In the genomic region with DNA sequence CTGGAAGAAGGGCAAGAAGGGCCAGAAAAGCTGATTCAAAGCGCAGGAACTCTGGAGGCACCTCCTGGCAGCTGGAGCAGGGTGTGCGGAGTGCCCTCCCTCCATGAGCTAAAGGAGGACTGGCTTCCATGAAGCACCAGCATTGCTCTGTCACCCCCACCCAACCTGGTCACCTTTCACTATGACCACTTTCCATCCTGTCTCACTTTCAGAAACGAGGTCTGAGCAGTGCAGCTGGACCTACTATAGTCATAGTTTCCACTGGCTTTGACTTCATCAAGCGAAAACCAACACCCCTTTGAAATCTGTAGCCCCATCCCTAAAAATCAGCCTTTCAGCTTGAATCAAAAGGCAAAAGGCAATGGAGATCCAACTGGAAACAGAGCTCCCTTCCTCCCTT, we compare ENCODE assay signal across 12 cellular contexts.
DNase-seq lines count a peak whose midpoint lies in the region; ATAC-seq and TF ChIP-seq lines count a peak whose summit lies in the region.
"Had no signal": no experiment of that assay in that cellular context is flagged by ENCODE, and none has a peak within 500 bp of the region (broad histone marks: within the 10 kb centered on the region; RNA-seq: fewer than 3 reads in every experiment).

No MANE protein-coding gene starts in this region.

- intact Hi-C loops in gastrocnemius medialis (cut with DNase I; ENCODE audit: low total_unique reads) = no loop called here

- H3K9me3 ChIP-seq in CD4-positive, CD25-positive, alpha-beta regulatory T cell (ENCODE audit: control insufficient read depth in 2 of 2, low read length in 2 of 2) = no peaks in the 10 kb centered on the region
- no peaks in the 10 kb centered on the region for H3K9me3 ChIP-seq in gastrocnemius medialis
- H3K9me3 ChIP-seq: BLaER1, left ventricle myocardium inferior, right lobe of liver had no signal

- H3K27ac ChIP-seq in CD4-positive, CD25-positive, alpha-beta regulatory T cell (ENCODE audit: insufficient read depth, low read length, poor library complexity, severe bottlenecking) = peak overlapping the region; percentile 24
- no peak overlapping the region for H3K27ac ChIP-seq in gastrocnemius medialis
- H3K27ac ChIP-seq: BLaER1, left ventricle myocardium inferior, right lobe of liver, WERI-Rb-1 had no signal

- no peaks in the 10 kb centered on the region for H3K27me3 Mint-ChIP-seq in CD4-positive, CD25-positive, alpha-beta regulatory T cell
- H3K27me3 Mint-ChIP-seq in naive thymus-derived CD8-positive, alpha-beta T cell = no peaks in the 10 kb centered on the region

- H3K9me3 Mint-ChIP-seq in CD4-positive, CD25-positive, alpha-beta regulatory T cell = no peaks in the 10 kb centered on the region
- H3K9me3 Mint-ChIP-seq in naive thymus-derived CD8-positive, alpha-beta T cell = no peaks in the 10 kb centered on the region

- POLR2A ChIA-PET in naive thymus-derived CD8-positive, alpha-beta T cell (lab: Charles Lee) = interaction anchor here (0.5 to 2.6 kb wide), 6 partner anchors 8 to 1521 kb away, joined by 3 to 10 read pairs (median 6); partner anchors contain the start of gene TOR1AIP2

- no peaks in the 10 kb centered on the region for H3K36me3 Mint-ChIP-seq in CD4-positive, CD25-positive, alpha-beta regulatory T cell
- no peaks in the 10 kb centered on the region for H3K36me3 Mint-ChIP-seq in naive thymus-derived CD8-positive, alpha-beta T cell

- no peaks in the 10 kb centered on the region for H3K27me3 ChIP-seq in CD4-positive, CD25-positive, alpha-beta regulatory T cell (ENCODE audit: control insufficient read depth, insufficient read depth, low read length)
- no peaks in the 10 kb centered on the region for H3K27me3 ChIP-seq in gastrocnemius medialis
- H3K27me3 ChIP-seq: BLaER1, right lobe of liver had no signal

- H3K36me3 ChIP-seq in CD4-positive, CD25-positive, alpha-beta regulatory T cell (ENCODE audit: control insufficient read depth, insufficient read depth, low read length) = no peaks in the 10 kb centered on the region
- H3K36me3 ChIP-seq in gastrocnemius medialis = no peaks in the 10 kb centered on the region
- H3K36me3 ChIP-seq: BLaER1, left ventricle myocardium inferior, right lobe of liver, WERI-Rb-1 had no signal

- no peak for ATAC-seq in CD4-positive, CD25-positive, alpha-beta regulatory T cell (ENCODE audit: low read depth in 2 of 2)
- ATAC-seq in GM18870 (IDR thresholded peaks at IDR 0.05; ENCODE audit: unreplicated experiment) (peak; percentile 91), HG02588 (IDR thresholded peaks at IDR 0.05; ENCODE audit: unreplicated experiment) (peak; percentile 78), HG03460 (IDR thresholded peaks at IDR 0.05; ENCODE audit: unreplicated experiment) (peak; percentile 90), gastrocnemius medialis (no peak)
- no peak for ATAC-seq in naive thymus-derived CD8-positive, alpha-beta T cell
- ATAC-seq: right lobe of liver had no signal

- peak in 1 of 3 donors; percentile 13 for DNase-seq in CD4-positive, CD25-positive, alpha-beta regulatory T cell
- no peak for DNase-seq in naive thymus-derived CD8-positive, alpha-beta T cell
- no peak for DNase-seq in NCI-H2029 (lab: John Stamatoyannopoulos, UW)
- no peak for DNase-seq in gastrocnemius medialis
- DNase-seq in NCI-H146 treated with DMSO at 0.1 percent for 48 hours (lab: John Stamatoyannopoulos, UW; ENCODE audit: unreplicated experiment) = no peak
- DNase-seq: left ventricle myocardium inferior, right lobe of liver, WERI-Rb-1 had no signal

- H3K4me3 ChIP-seq in CD4-positive, CD25-positive, alpha-beta regulatory T cell (ENCODE audit: low read depth, low read length) = peak overlapping the region; percentile 2
- H3K4me3 ChIP-seq in gastrocnemius medialis = no peak overlapping the region
- H3K4me3 ChIP-seq: BLaER1, left ventricle myocardium inferior, right lobe of liver had no signal

- in situ Hi-C loops in gastrocnemius medialis (cut with MboI; ENCODE audit: low sequenced_read_pairs in 4 of 4) = no loop called here

- H3K4me1 ChIP-seq in CD4-positive, CD25-positive, alpha-beta regulatory T cell (ENCODE audit: control insufficient read depth, insufficient read depth, low read length, poor library complexity, severe bottlenecking) = peaks cover 54% of the 10 kb centered on the region
- H3K4me1 ChIP-seq in gastrocnemius medialis = no peaks in the 10 kb centered on the region
- H3K4me1 ChIP-seq: left ventricle myocardium inferior, right lobe of liver had no signal

- H3K27ac Mint-ChIP-seq in CD4-positive, CD25-positive, alpha-beta regulatory T cell = peak overlapping the region in 2 of 3 donors; percentile 21 to 92
- peak overlapping the region in 3 of 10 donors; percentile 10 to 99 (median 99) for H3K27ac Mint-ChIP-seq in naive thymus-derived CD8-positive, alpha-beta T cell

- H3K4me3 Mint-ChIP-seq in CD4-positive, CD25-positive, alpha-beta regulatory T cell = peak overlapping the region in 3 of 4 donors; percentile 22 to 72 (median 45)
- H3K4me3 Mint-ChIP-seq in naive thymus-derived CD8-positive, alpha-beta T cell = peak overlapping the region in 4 of 10 donors; percentile 69 to 80 (median 78)

- H3K4me1 Mint-ChIP-seq in CD4-positive, CD25-positive, alpha-beta regulatory T cell = peaks cover 8 to 29% (median 19%) of the 10 kb centered on the region in 4 donors
- H3K4me1 Mint-ChIP-seq in naive thymus-derived CD8-positive, alpha-beta T cell = peaks cover 25 to 50% (median 40%) of the 10 kb centered on the region in 4 donors

- TF ChIP-seq POLR2A in gastrocnemius medialis (IDR thresholded peaks at IDR 0.05) = no peak

- TF ChIP-seq CTCF in gastrocnemius medialis (IDR thresholded peaks at IDR 0.05 in 4 of 5, conservative IDR thresholded peaks at IDR 0.05 in 1 of 5) = no peak

Comparison
In these comparisons a context has a peak if more than half of its experiments do, and no peak if none do; other contexts are left out.
1. ATAC-seq: peak in GM18870 (single experiment), HG02588 (single experiment) and HG03460 (single experiment); none in CD4-positive, CD25-positive, alpha-beta regulatory T cell (0 of 2), naive thymus-derived CD8-positive, alpha-beta T cell (0 of 2) and gastrocnemius medialis (0 of 2).